In genomic region chr1:20494609-20495311, GRCh38 we compare ENCODE assay signal across 1 cellular context.
TF ChIP-seq lines count a peak whose summit lies in the region.

No MANE protein-coding gene starts in this region.

TF ChIP-seq in endothelial cell of umbilical vein, 7 proteins besides CTCF, POLR2A, EP300 and RAD21 (continued from another document):
- TF ChIP-seq JUN (IDR thresholded peaks at IDR 0.05; ENCODE audit: borderline replicate concordance, insufficient read depth, insufficient read length, low read depth) = peak; percentile 20
